Comparison of ENCODE assay signal across 9 cellular contexts in genomic region chr7:4724648-4725013, GRCh38. TPM values are rescaled to one million over a fixed set of nuclear protein-coding genes. Genes with fewer than 3 reads are reported as not detected.
DNase-seq lines count a peak whose midpoint lies in the region; ATAC-seq lines count a peak whose summit lies in the region.
"Had no signal": no experiment of that assay in that cellular context is flagged by ENCODE, and none has a peak within 500 bp of the region (broad histone marks: within the 10 kb centered on the region; RNA-seq: fewer than 3 reads in every experiment).

No MANE protein-coding gene starts in this region.

- ATAC-seq in GM18867 (IDR thresholded peaks at IDR 0.05; ENCODE audit: unreplicated experiment) (peak; percentile 17), memory B cell (ENCODE audit: low read depth) (peak; percentile 31)
- ATAC-seq: HCT116 had no signal

- no peaks in the 10 kb centered on the region for H3K9me3 Mint-ChIP-seq in memory B cell

- H3K27ac ChIP-seq in caudate nucleus (ENCODE audit: low read depth, low read length), result peak overlapping the region; percentile 92

- no peaks in the 10 kb centered on the region for H3K27me3 Mint-ChIP-seq in memory B cell

- H3K4me3 Mint-ChIP-seq in memory B cell, result peak overlapping the region; percentile 92

- H3K4me1 Mint-ChIP-seq in memory B cell, result peaks cover 25% of the 10 kb centered on the region

- H3K27ac Mint-ChIP-seq in memory B cell, result peak overlapping the region; percentile 93

- H3K36me3 Mint-ChIP-seq in memory B cell, result peaks cover 5% of the 10 kb centered on the region

- DNase-seq in A172 (ENCODE audit: low spot score) (peak; percentile 62), HuH-7.5 (ENCODE audit: low spot score) (peak; percentile 76), caudate nucleus (lab: John Stamatoyannopoulos, UW) (peak in 1 of 61 donors; percentile 62), memory B cell (ENCODE audit: low spot score in 2 of 2) (peak in 1 of 2 donors; percentile 27), SHP77 (lab: John Stamatoyannopoulos, UW) (no peak), NCI-H128 (lab: John Stamatoyannopoulos, UW; ENCODE audit: unreplicated experiment) (no peak), LoVo (ENCODE audit: low spot score) (no peak)

RNA-seq across cellular contexts. Expression of gene FOXK1, which starts 42.5 kb away (rescaled TPM):
- 8.3 and 16.6 TPM in 2 replicates for total RNA-seq in A172 (2014; rRNA removed; shearing (Covaris generic))

RNA-seq across cellular contexts. Expression of gene AP5Z1, which starts 50.8 kb away (rescaled TPM):
- 21.2 and 38.4 TPM in 2 replicates for total RNA-seq in A172 (2014; rRNA removed; shearing (Covaris generic))

Comparison
In these comparisons a context has a peak if more than half of its experiments do, and no peak if none do; other contexts are left out.
1. DNase-seq: peak in A172 (single experiment) and HuH-7.5 (single experiment); none in SHP77 (0 of 2), NCI-H128 (single experiment) and LoVo (single experiment).